Comparison of ENCODE assay signal across 1 cellular context in genomic region chr11:57500926-57501325, GRCh38.
TF ChIP-seq lines count a peak whose summit lies in the region.

No MANE protein-coding gene starts in this region.

TF ChIP-seq in H1, 55 proteins besides CTCF, POLR2A, EP300 and RAD21:
- TF ChIP-seq ATF2 (IDR thresholded peaks at IDR 0.05; ENCODE audit: low read length) = no peak
- no peak for TF ChIP-seq NRF1 (IDR thresholded peaks at IDR 0.05; ENCODE audit: low read depth, low read length)
- no peak for TF ChIP-seq EGR1 (IDR thresholded peaks at IDR 0.05; ENCODE audit: borderline replicate concordance, low read depth, low read length)
- TF ChIP-seq GABPA (IDR thresholded peaks at IDR 0.05; ENCODE audit: borderline replicate concordance, insufficient read depth, low read length) = no peak
- no peak for TF ChIP-seq SIRT6 (IDR thresholded peaks at IDR 0.05; ENCODE audit: low read length)
- TF ChIP-seq TAF7 (optimal IDR thresholded peaks at IDR 0.05; ENCODE audit: borderline replicate concordance, low read depth, low read length) = no peak
- no peak for TF ChIP-seq SRF (IDR thresholded peaks at IDR 0.05; ENCODE audit: low read depth, low read length)
- TF ChIP-seq CEBPB (IDR thresholded peaks at IDR 0.05; ENCODE audit: low read depth, low read length) = no peak
- TF ChIP-seq MAX (IDR thresholded peaks at IDR 0.05) = no peak
- TF ChIP-seq SAP30 (IDR thresholded peaks at IDR 0.05; ENCODE audit: insufficient read depth, insufficient replicate concordance, low read length) = no peak
- TF ChIP-seq YY1 (IDR thresholded peaks at IDR 0.05; ENCODE audit: low read depth, low read length) = no peak
TF ChIP-seq in H1: peak in this region for 0.
